Comparison of ENCODE assay signal across 14 cellular contexts in genomic region chr2:168138369-168138768, GRCh38.
DNase-seq lines count a peak whose midpoint lies in the region; ATAC-seq and TF ChIP-seq lines count a peak whose summit lies in the region.
"Had no signal": no experiment of that assay in that cellular context is flagged by ENCODE, and none has a peak within 500 bp of the region (broad histone marks: within the 10 kb centered on the region; RNA-seq: fewer than 3 reads in every experiment).

No MANE protein-coding gene starts in this region.

- H3F3A ChIP-seq in PC-9 (ENCODE audit: insufficient read depth, low read depth) (peaks cover 11% of the 10 kb centered on the region; the same call in 1 of the 2 replicates), GM23248 (ENCODE audit: insufficient read depth) (peaks cover 5% of the 10 kb centered on the region; the same call in 1 of the 2 replicates)

- WGBS in GM23248 (ENCODE audit: low coverage in 1 of 2, low lambda C conversion rate in 2 of 2, missing lambda C conversion rate in 2 of 2), 2 experiments: 67 to 79% methylated on average over 5 of the region's 5 CpGs

- no peak overlapping the region for H3K4me3 ChIP-seq in PC-9
- H3K4me3 ChIP-seq in GM23248: no peak overlapping the region

- CTCF ChIA-PET in CD4-positive, alpha-beta T cell (lab: Charles Lee): no interaction called here
- CTCF ChIA-PET in PC-9 (lab: Charles Lee): no interaction called here

- H3K27ac Mint-ChIP-seq in CD4-positive, alpha-beta T cell: peak overlapping the region; percentile 1
- peak overlapping the region; percentile 61 for H3K27ac Mint-ChIP-seq in osteocyte (ENCODE audit: unreplicated experiment)

- in situ Hi-C loops in GM23248 (cut with MboI): loop anchor here (10.0 kb wide), 1 partner anchor 196 kb away; no protein-coding TSS in a partner anchor

- TF ChIP-seq CTCF in CD4-positive, alpha-beta T cell (IDR thresholded peaks at IDR 0.05): no peak
- TF ChIP-seq CTCF in PC-9 (conservative IDR thresholded peaks at IDR 0.05) (no peak), osteocyte (IDR thresholded peaks at IDR 0.05) (no peak)

- no peaks in the 10 kb centered on the region for H3K9me3 ChIP-seq in CD4-positive, alpha-beta T cell (ENCODE audit: control insufficient read depth, low read length)
- H3K9me3 ChIP-seq in PC-9 (ENCODE audit: insufficient read depth, low read depth): no peaks in the 10 kb centered on the region
- no peaks in the 10 kb centered on the region for H3K9me3 ChIP-seq in GM23248 (ENCODE audit: low read depth)

- no peak overlapping the region for H3K9ac ChIP-seq in GM23248
- H3K9ac ChIP-seq: KMS-11 had no signal

- no peaks in the 10 kb centered on the region for H4K20me1 ChIP-seq in PC-9 (ENCODE audit: insufficient read depth)
- no peaks in the 10 kb centered on the region for H4K20me1 ChIP-seq in GM23248 (ENCODE audit: insufficient read depth)

- no peak for DNase-seq in CD4-positive, alpha-beta T cell
- DNase-seq in PC-9 (no peak), fibroblast of the conjunctiva (ENCODE audit: low read depth) (peak; percentile 59), osteocyte (ENCODE audit: extremely low spot score, unreplicated experiment) (no peak), GM23248 (no peak), DMS79 treated with DMSO at 0.1 percent for 48 hours (lab: John Stamatoyannopoulos, UW) (no peak), NCI-H2029 treated with DMSO at 0.1 percent for 48 hours (lab: John Stamatoyannopoulos, UW) (no peak)
- DNase-seq: activated T-cell treated with anti-CD3 and anti-CD28 coated beads, Interleukin-2, amount 50 U/mL, for 4 hours; erythroblast; immature natural killer cell; NCI-H1694 treated with DMSO at 0.1 percent for 48 hours; NK-92 treated with Interleukin-12 subunit alpha and Interleukin-12 subunit beta, amount 100 ng/mL, for 24 hours had no signal

- H3K36me3 ChIP-seq in PC-9 (ENCODE audit: low read depth) (peaks cover 30% of the 10 kb centered on the region; the same call in 1 of the 2 replicates), GM23248 (ENCODE audit: low read depth) (peaks cover 5% of the 10 kb centered on the region)

- peaks cover 49% of the 10 kb centered on the region for H3K36me3 Mint-ChIP-seq in CD4-positive, alpha-beta T cell (ENCODE audit: low read depth)
- peaks cover 32% of the 10 kb centered on the region for H3K36me3 Mint-ChIP-seq in osteocyte (ENCODE audit: unreplicated experiment)

- H3K9me2 ChIP-seq in PC-9 (ENCODE audit: insufficient read depth) (no peaks in the 10 kb centered on the region), GM23248 (ENCODE audit: insufficient read depth) (no peaks in the 10 kb centered on the region)

- intact Hi-C loops in CD4-positive, alpha-beta T cell (cut with DNase I, micrococcal nuclease): loop anchor here (1.0 to 10.0 kb wide), 7 partner anchors 106 to 784 kb away; partner anchors contain the start of gene STK39 (in 1 of the 2)
- intact Hi-C loops in PC-9 (cut with micrococcal nuclease; ENCODE audit: unreplicated experiment): loop anchor here (5.0 kb wide), 2 partner anchors 54 to 109 kb away; partner anchors contain the start of gene STK39

- no TSS peak for BruUV-seq in PC-9 (replicated peaks; lab: Mats Ljungman, UMichigan)

- H3K4me1 ChIP-seq in PC-9 (replicated peaks; ENCODE audit: insufficient read depth): peaks cover 21% of the 10 kb centered on the region
- H3K4me1 ChIP-seq in GM23248 (ENCODE audit: insufficient read depth): no peaks in the 10 kb centered on the region

- H3K27me3 ChIP-seq in CD4-positive, alpha-beta T cell (ENCODE audit: control insufficient read depth, insufficient read depth, low read length): no peaks in the 10 kb centered on the region
- H3K27me3 ChIP-seq in PC-9 (ENCODE audit: insufficient read depth, low read depth): no peaks in the 10 kb centered on the region
- H3K27me3 ChIP-seq in GM23248 (replicated peaks; ENCODE audit: insufficient read depth): no peaks in the 10 kb centered on the region

- H3K27me3 Mint-ChIP-seq in CD4-positive, alpha-beta T cell: no peaks in the 10 kb centered on the region
- H3K27me3 Mint-ChIP-seq in osteocyte (ENCODE audit: unreplicated experiment): no peaks in the 10 kb centered on the region

- H3K27ac ChIP-seq in CD4-positive, alpha-beta T cell (ENCODE audit: low read depth, low read length): no peak overlapping the region
- H3K27ac ChIP-seq in PC-9 (peak overlapping the region; percentile 34; the same call in 1 of the 2 replicates), GM23248 (no peak overlapping the region)
- H3K27ac ChIP-seq: KMS-11 had no signal

- 0 out of 2 replicates have a peak, but pooled peaks cover 6% of the 10 kb centered on the region for H3K79me2 ChIP-seq in PC-9 (ENCODE audit: low read depth)
- H3K79me2 ChIP-seq in GM23248 (ENCODE audit: insufficient read depth): no peaks in the 10 kb centered on the region

- no peaks in the 10 kb centered on the region for H3K9me3 Mint-ChIP-seq in CD4-positive, alpha-beta T cell
- no peaks in the 10 kb centered on the region for H3K9me3 Mint-ChIP-seq in osteocyte (ENCODE audit: unreplicated experiment)
- H3K9me3 Mint-ChIP-seq: activated T-cell treated with anti-CD3 and anti-CD28 coated beads, Interleukin-2, amount 50 U/mL, for 4 hours; immature natural killer cell had no signal

- no peak overlapping the region for H3K4me3 Mint-ChIP-seq in CD4-positive, alpha-beta T cell
- H3K4me3 Mint-ChIP-seq in osteocyte (ENCODE audit: unreplicated experiment): no peak overlapping the region
- H3K4me3 Mint-ChIP-seq: activated T-cell treated with anti-CD3 and anti-CD28 coated beads, Interleukin-2, amount 50 U/mL, for 4 hours; immature natural killer cell had no signal

- H3K4me2 ChIP-seq in PC-9 (no peak overlapping the region), GM23248 (ENCODE audit: unreplicated experiment) (no peak overlapping the region)
- H3K4me2 ChIP-seq: KMS-11 had no signal

- POLR2A ChIA-PET in CD4-positive, alpha-beta T cell (lab: Charles Lee): no interaction called here
- POLR2A ChIA-PET in PC-9 (lab: Charles Lee; ENCODE audit: unreplicated experiment): interaction anchor here (0.7 kb wide), 1 partner anchor 1683 kb away, joined by 4 read pairs; no protein-coding TSS in a partner anchor

- ATAC-seq in CD4-positive, alpha-beta T cell (ENCODE audit: poor library complexity): no peak
- no peak for ATAC-seq in HG02840 (IDR thresholded peaks at IDR 0.05; ENCODE audit: low FRiP score, unreplicated experiment)
- ATAC-seq: activated T-cell treated with anti-CD3 and anti-CD28 coated beads, Interleukin-2, amount 50 U/mL, for 4 hours had no signal

- H3K4me1 Mint-ChIP-seq in CD4-positive, alpha-beta T cell (ENCODE audit: low read depth): peaks cover 5% of the 10 kb centered on the region
- peaks cover 38% of the 10 kb centered on the region for H3K4me1 Mint-ChIP-seq in osteocyte (ENCODE audit: unreplicated experiment)

- H2AFZ ChIP-seq in PC-9 (no peak overlapping the region), GM23248 (no peak overlapping the region)
